Comparison of ENCODE assay signal across 19 cellular contexts in the genomic region with DNA sequence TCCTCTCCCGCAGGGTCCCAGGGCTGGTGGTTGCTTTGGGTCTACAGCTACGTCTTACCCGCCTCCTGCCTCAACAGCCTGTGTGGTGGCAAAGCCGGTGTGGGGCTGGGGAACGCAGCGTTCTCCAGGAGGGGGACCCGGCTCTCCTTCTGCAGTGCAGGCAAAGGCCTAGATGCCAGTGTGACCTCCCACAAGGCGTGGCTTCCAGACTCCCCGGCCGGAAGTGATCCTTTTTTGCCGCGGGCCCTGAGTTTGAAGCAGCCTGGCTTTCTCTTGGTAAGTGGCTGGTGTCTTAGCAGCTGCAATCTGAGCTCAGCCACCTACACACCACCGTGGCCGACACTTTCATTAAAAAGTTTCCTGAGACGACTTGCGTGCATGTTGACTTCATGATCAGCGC. TPM values are rescaled to one million over a fixed set of nuclear protein-coding genes. Genes with fewer than 3 reads are reported as not detected.
"Had no signal": no experiment of that assay in that cellular context is flagged by ENCODE, and none has a peak within 500 bp of the region (broad histone marks: within the 10 kb centered on the region; RNA-seq: fewer than 3 reads in every experiment).

No MANE protein-coding gene starts in this region.

RNA-seq across cellular contexts. Expression of a gene that starts 6.1 kb away (rescaled TPM):
- total RNA-seq: liver, mammary epithelial cell, mesothelial cell of epicardium, mononuclear cell, natural killer cell, omental fat pad, ovary, progenitor cell of endocrine pancreas, pulmonary artery endothelial cell, renal cortical epithelial cell, right atrium auricular region, right lobe of liver, skeletal muscle tissue, smooth muscle cell, temporal lobe, tibial nerve, ureter, uterus had no signal
- polyA plus RNA-seq: immature natural killer cell, liver, mammary epithelial cell, ovary, smooth muscle cell had no signal
